In the genomic region with DNA sequence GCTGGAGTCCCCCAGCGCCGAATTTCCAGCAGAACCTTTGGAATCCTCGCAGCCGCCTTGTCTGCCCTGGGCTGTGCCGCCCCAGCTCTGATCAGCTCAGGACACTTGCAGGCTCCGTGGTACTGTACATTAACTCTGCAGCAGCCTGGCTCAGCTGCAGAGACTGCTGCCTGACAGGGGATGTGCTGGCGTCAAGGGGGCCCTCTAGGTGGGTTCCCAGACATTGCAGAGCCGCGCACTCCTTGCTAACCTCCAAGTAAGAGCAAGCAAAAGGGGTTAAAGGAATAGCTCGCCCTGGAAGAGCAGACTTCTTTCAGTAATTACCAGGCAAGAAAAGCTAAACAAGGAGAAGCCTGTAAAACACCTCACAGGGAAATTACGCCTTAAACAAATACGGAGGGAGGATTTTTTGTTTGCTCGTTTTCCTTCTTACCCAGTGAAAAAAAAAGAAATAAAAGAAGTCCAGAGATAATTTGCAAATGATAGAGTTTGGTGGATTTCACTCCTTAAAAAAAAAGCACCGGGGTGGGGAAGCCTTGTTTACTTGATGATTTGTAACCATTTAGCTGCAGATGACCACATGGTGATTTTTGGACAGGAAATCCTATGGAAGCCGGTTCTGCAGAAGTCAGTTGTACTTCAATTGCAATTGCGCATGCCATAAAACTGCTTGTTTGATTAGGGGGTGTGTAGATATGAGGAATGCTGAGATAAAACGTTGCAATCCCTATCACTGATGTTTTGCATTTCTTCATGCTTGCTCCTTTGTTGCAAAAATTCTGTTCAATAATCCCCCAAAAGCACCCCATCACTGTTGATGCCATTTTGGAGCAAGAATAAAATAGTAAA, we compare ENCODE assay signal across 1 cellular context.
TF ChIP-seq lines count a peak whose summit lies in the region.

No MANE protein-coding gene starts in this region.

TF ChIP-seq in A549, 52 proteins besides CTCF, POLR2A, EP300 and RAD21 (continued from another document):
- TF ChIP-seq ELK1 (IDR thresholded peaks at IDR 0.05; ENCODE audit: low read depth, low read length) = no peak
- no peak for TF ChIP-seq HOXB13 (CRISPR knock-in tag; IDR thresholded peaks at IDR 0.05; ENCODE audit: low read depth)
- TF ChIP-seq KDM1A (IDR thresholded peaks at IDR 0.05; ENCODE audit: low read depth) = no peak
- no peak for TF ChIP-seq BHLHE40 (IDR thresholded peaks at IDR 0.05; ENCODE audit: low read depth, low read length)
- peak in 1 of 2 experiments; percentile 86; a peak in 2 of 4 replicates for TF ChIP-seq CEBPB (IDR thresholded peaks at IDR 0.05)
- peak; percentile 3; the same call in 1 of the 2 replicates for TF ChIP-seq MYC (IDR thresholded peaks at IDR 0.05; ENCODE audit: borderline replicate concordance, low read length)
- no peak for TF ChIP-seq FOSL2 (IDR thresholded peaks at IDR 0.05)
- peak; percentile 31; the same call in 1 of the 2 replicates for TF ChIP-seq FOSL2 (CRISPR knock-in tag; IDR thresholded peaks at IDR 0.05)
- no peak for TF ChIP-seq CBX8 (IDR thresholded peaks at IDR 0.05)
- TF ChIP-seq BCL3 (IDR thresholded peaks at IDR 0.05) = peak; percentile 55; the same call in 1 of the 3 replicates
- TF ChIP-seq RCOR1 (IDR thresholded peaks at IDR 0.05; ENCODE audit: low read depth, low read length) = no peak
- no peak for TF ChIP-seq SREBF2 (IDR thresholded peaks at IDR 0.05)
- TF ChIP-seq HDAC2 (IDR thresholded peaks at IDR 0.05) = no peak
- TF ChIP-seq, protein P1, sequence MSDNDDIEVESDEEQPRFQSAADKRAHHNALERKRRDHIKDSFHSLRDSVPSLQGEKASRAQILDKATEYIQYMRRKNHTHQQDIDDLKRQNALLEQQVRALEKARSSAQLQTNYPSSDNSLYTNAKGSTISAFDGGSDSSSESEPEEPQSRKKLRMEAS (IDR thresholded peaks at IDR 0.05) = peak; percentile 67
- TF ChIP-seq ZNF302 (CRISPR knock-in tag; IDR thresholded peaks at IDR 0.05) = no peak
- TF ChIP-seq TFCP2L1 (CRISPR knock-in tag; IDR thresholded peaks at IDR 0.05) = no peak
- TF ChIP-seq HOXA7 (CRISPR knock-in tag; IDR thresholded peaks at IDR 0.05) = no peak
- TF ChIP-seq MAZ (IDR thresholded peaks at IDR 0.05; ENCODE audit: borderline replicate concordance, low read depth, low read length) = no peak
- peak; percentile 55; the same call in 1 of the 2 replicates for TF ChIP-seq GATA3 (IDR thresholded peaks at IDR 0.05; ENCODE audit: borderline replicate concordance)
- TF ChIP-seq FOXS1 (CRISPR knock-in tag; IDR thresholded peaks at IDR 0.05) = no peak
